15 cellular contexts compared by ENCODE assay signal in genomic region chr6:21740719-21741118, GRCh38.
DNase-seq lines count a peak whose midpoint lies in the region; ATAC-seq, FAIRE-seq and TF ChIP-seq lines count a peak whose summit lies in the region.
"Had no signal": no experiment of that assay in that cellular context is flagged by ENCODE, and none has a peak within 500 bp of the region (broad histone marks: within the 10 kb centered on the region; RNA-seq: fewer than 3 reads in every experiment).

No MANE protein-coding gene starts in this region.

- peak overlapping the region; percentile 66 for H3K9ac ChIP-seq in astrocyte (ENCODE audit: low read length)
- H3K9ac ChIP-seq in iPS-18a (ENCODE audit: low read length) = peak overlapping the region; percentile 67

- H2AFZ ChIP-seq in astrocyte (ENCODE audit: low read depth, low read length) = no peak overlapping the region

- H3K27me3 ChIP-seq in astrocyte (ENCODE audit: insufficient read depth, low read length) (no peaks in the 10 kb centered on the region), iPS-18a (ENCODE audit: control insufficient read depth, insufficient read depth, low read length) (no peaks in the 10 kb centered on the region), right cardiac atrium (ENCODE audit: control insufficient read depth, insufficient read depth) (no peaks in the 10 kb centered on the region)

- H3K4me3 Mint-ChIP-seq in astrocyte (ENCODE audit: unreplicated experiment) = no peak overlapping the region
- H3K4me3 Mint-ChIP-seq: naive B cell; stimulated activated effector memory CD8-positive, alpha-beta T cell treated with anti-CD3 and anti-CD28 coated beads, Interleukin-12 subunit alpha, Interleukin-12 subunit beta, amount 100 ng/mL, for 72 hours had no signal

- DNase-seq in AG04449 (ENCODE audit: low read depth, low spot score) (peak; percentile 59), LHCN-M2 (ENCODE audit: low read depth) (peak; percentile 70), astrocyte (ENCODE audit: low read depth) (peak; percentile 92), right cardiac atrium (no peak), RWPE1 (ENCODE audit: low spot score) (no peak)
- DNase-seq in activated naive CD4-positive, alpha-beta T cell (lab: John Stamatoyannopoulos, UW) = no peak
- DNase-seq: C1 segment of cervical spinal cord; MV-4-11; naive B cell; stimulated activated CD4-positive, alpha-beta T cell treated with anti-CD3 and anti-CD28 coated beads, Interleukin-15, amount 100 ng/mL, for 24 hours had no signal

- ATAC-seq in GM19395 (IDR thresholded peaks at IDR 0.05; ENCODE audit: unreplicated experiment) (no peak), right cardiac atrium (no peak)
- ATAC-seq: stimulated activated effector memory CD8-positive, alpha-beta T cell treated with anti-CD3 and anti-CD28 coated beads, Interleukin-12 subunit alpha, Interleukin-12 subunit beta, amount 100 ng/mL, for 72 hours had no signal

- H3K36me3 Mint-ChIP-seq in astrocyte (ENCODE audit: low read depth, unreplicated experiment) = peaks cover 2% of the 10 kb centered on the region
- H3K36me3 Mint-ChIP-seq: naive B cell; stimulated activated effector memory CD8-positive, alpha-beta T cell treated with anti-CD3 and anti-CD28 coated beads, Interleukin-12 subunit alpha, Interleukin-12 subunit beta, amount 100 ng/mL, for 72 hours had no signal

- H3K4me1 ChIP-seq in astrocyte (ENCODE audit: insufficient read depth, low read length) (peaks cover 41% of the 10 kb centered on the region), iPS-18a (ENCODE audit: control insufficient read depth, low read depth, low read length) (peaks cover 69% of the 10 kb centered on the region), right cardiac atrium (ENCODE audit: control insufficient read depth, insufficient read depth, low read length) (peaks cover 2% of the 10 kb centered on the region)

- no peaks in the 10 kb centered on the region for H3K36me3 ChIP-seq in astrocyte (ENCODE audit: insufficient read depth, low read length)
- no peaks in the 10 kb centered on the region for H3K36me3 ChIP-seq in iPS-18a (ENCODE audit: control insufficient read depth, low read depth, low read length)

- H3K9me3 Mint-ChIP-seq in astrocyte (ENCODE audit: unreplicated experiment) = no peaks in the 10 kb centered on the region
- H3K9me3 Mint-ChIP-seq: activated T-helper 2 cell treated with anti-CD3 and anti-CD28 coated beads, Interferon-gamma antibody, Interleukin-2, Interleukin-4, amounts not matched to agents 10 μg/mL and 5 μg/mL and 100 μg/mL, durations not matched to agents 14 hours and 24 hours and 36 hours; naive B cell; stimulated activated effector memory CD8-positive, alpha-beta T cell treated with anti-CD3 and anti-CD28 coated beads, Interleukin-12 subunit alpha, Interleukin-12 subunit beta, amount 100 ng/mL, for 72 hours had no signal

- no peaks in the 10 kb centered on the region for H4K20me1 ChIP-seq in astrocyte (ENCODE audit: insufficient read depth, low read length)

- intact Hi-C loops in right cardiac atrium (cut with DNase I) = loop anchor here in 1 of 4 donors (10.0 kb wide), 1 partner anchor 126 kb away; no protein-coding TSS in a partner anchor

- peak overlapping the region; percentile 76 for H3K27ac ChIP-seq in astrocyte (ENCODE audit: low read depth, low read length)
- H3K27ac ChIP-seq in iPS-18a (ENCODE audit: low read length) = peak overlapping the region; percentile 85
- H3K27ac ChIP-seq in right cardiac atrium (ENCODE audit: low read length) = no peak overlapping the region
- H3K27ac ChIP-seq in RWPE1 = no peak overlapping the region

- peak overlapping the region; percentile 71 for H3K4me2 ChIP-seq in astrocyte (ENCODE audit: low read length)

- TF ChIP-seq CTCF in AG04449 (IDR thresholded peaks at IDR 0.05; ENCODE audit: insufficient read depth, low read length, missing control alignments) (no peak), astrocyte (IDR thresholded peaks at IDR 0.05; ENCODE audit: insufficient read depth, low read depth, low read length) (no peak), RWPE1 (conservative IDR thresholded peaks at IDR 0.05; ENCODE audit: low read depth) (no peak)

- H3K4me3 ChIP-seq in AG04449 (ENCODE audit: low read depth, low read length) (no peak overlapping the region), astrocyte (ENCODE audit: insufficient read depth, low read depth, low read length) (no peak overlapping the region), iPS-18a (ENCODE audit: low read length) (peak overlapping the region; percentile 60), right cardiac atrium (ENCODE audit: low read length) (no peak overlapping the region)

- peaks cover 52% of the 10 kb centered on the region for H3K79me2 ChIP-seq in astrocyte (ENCODE audit: insufficient read depth, low read length)

- WGBS in right cardiac atrium = 53% methylated on average over 3 of the region's 3 CpGs

- H3K9me3 ChIP-seq in astrocyte (ENCODE audit: insufficient read depth, low read depth, low read length) (no peaks in the 10 kb centered on the region), iPS-18a (ENCODE audit: control insufficient read depth, low read depth, low read length) (no peaks in the 10 kb centered on the region), right cardiac atrium (ENCODE audit: control insufficient read depth, low read length) (no peaks in the 10 kb centered on the region)

- H3K27me3 Mint-ChIP-seq in astrocyte (ENCODE audit: low read depth, unreplicated experiment) = no peaks in the 10 kb centered on the region

- peak overlapping the region; percentile 83 for H3K27ac Mint-ChIP-seq in astrocyte (ENCODE audit: unreplicated experiment)
- H3K27ac Mint-ChIP-seq: activated T-helper 2 cell treated with anti-CD3 and anti-CD28 coated beads, Interferon-gamma antibody, Interleukin-2, Interleukin-4, amounts not matched to agents 10 μg/mL and 5 μg/mL and 100 μg/mL, durations not matched to agents 14 hours and 24 hours and 36 hours; naive B cell; stimulated activated effector memory CD8-positive, alpha-beta T cell treated with anti-CD3 and anti-CD28 coated beads, Interleukin-12 subunit alpha, Interleukin-12 subunit beta, amount 100 ng/mL, for 72 hours had no signal

- no peak for FAIRE-seq in astrocyte (lab: Jason Lieb, UNC)
- FAIRE-seq: colon had no signal

- H3K4me1 Mint-ChIP-seq in astrocyte (ENCODE audit: low read depth, unreplicated experiment) = peaks cover 46% of the 10 kb centered on the region
- H3K4me1 Mint-ChIP-seq: naive B cell; stimulated activated effector memory CD8-positive, alpha-beta T cell treated with anti-CD3 and anti-CD28 coated beads, Interleukin-12 subunit alpha, Interleukin-12 subunit beta, amount 100 ng/mL, for 72 hours had no signal

- CTCF ChIA-PET in AG04449 (lab: Yijun Ruan, JAX) (no interaction called here), RWPE1 (lab: Yijun Ruan, JAX) (no interaction called here)

- POLR2A ChIA-PET in AG04449 (lab: Yijun Ruan, JAX) (interaction anchor here (0.7 kb wide), 1 partner anchor 152 kb away, joined by 3 read pairs; no protein-coding TSS in a partner anchor), RWPE1 (lab: Yijun Ruan, JAX; ENCODE audit: low non-redundant PET) (no interaction called here)

Comparison
In these comparisons a context has a peak if more than half of its experiments do, and no peak if none do; other contexts are left out.
1. DNase-seq: peak in AG04449 (single experiment), LHCN-M2 (single experiment) and astrocyte (single experiment); none in right cardiac atrium (0 of 3), activated naive CD4-positive, alpha-beta T cell (0 of 4) and RWPE1 (single experiment).
2. H3K27ac ChIP-seq: peak in astrocyte (single experiment) and iPS-18a (single experiment); none in right cardiac atrium (single experiment) and RWPE1 (single experiment).